In genomic region chr2:67628892-67629291, GRCh38 we compare ENCODE assay signal across 29 cellular contexts.
"Had no signal": no experiment of that assay in that cellular context is flagged by ENCODE, and none has a peak within 500 bp of the region (broad histone marks: within the 10 kb centered on the region; RNA-seq: fewer than 3 reads in every experiment).

No MANE protein-coding gene starts in this region.

- ATAC-seq: Panc1, Right ventricle myocardium inferior, T-cell, T-helper 17 cell had no signal

- DNase-seq: Kasumi-1, KG1, MG63, NCI-H1048, NCI-H1092 treated with DMSO at 0.1 percent for 48 hours, NCI-H1417, NCI-H1436, NCI-H146, NCI-H1694, NCI-H187, NCI-H1930, NCI-H2029 treated with DMSO at 0.1 percent for 48 hours, NCI-H2081 treated with DMSO at 0.1 percent for 48 hours, NCI-H2107, NCI-H2171, NCI-H226, NCI-H446 treated with DMSO at 0.1 percent for 48 hours, NCI-H510A, NCI-H524, NCI-H526, NCI-H774, PC-9, SHP77, SIG-M5, SJCRH30, T-cell, T-helper 17 cell had no signal
